ENCODE assay signal across 8 cellular contexts in the genomic region with DNA sequence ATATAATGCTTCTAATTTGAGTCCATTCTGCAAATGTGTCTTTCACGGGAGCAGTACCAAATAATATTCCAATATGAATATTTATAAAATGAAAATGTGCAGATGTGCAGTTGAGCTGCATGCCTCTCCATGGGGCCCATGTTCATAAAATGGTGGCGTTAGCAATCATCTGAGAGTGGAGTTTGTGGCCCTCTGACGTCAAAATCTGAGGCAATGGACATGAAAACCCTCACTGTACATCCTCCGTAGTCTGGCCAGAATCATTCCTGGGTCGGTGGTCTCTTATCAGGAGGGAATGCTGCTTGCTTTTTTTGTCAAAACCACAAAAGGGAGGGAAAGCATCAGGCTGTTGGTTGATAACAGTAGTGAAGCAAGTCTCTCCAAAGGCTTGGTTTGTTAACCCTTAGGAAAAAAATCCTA. TPM values are rescaled to one million over a fixed set of nuclear protein-coding genes. Genes with fewer than 3 reads are reported as not detected.
"Had no signal": no experiment of that assay in that cellular context is flagged by ENCODE, and none has a peak within 500 bp of the region (broad histone marks: within the 10 kb centered on the region; RNA-seq: fewer than 3 reads in every experiment).

No MANE protein-coding gene starts in this region.

RNA-seq across cellular contexts. Expression of a gene that starts 5.2 kb away (rescaled TPM):
- total RNA-seq: osteoblast had no signal
- polyA plus RNA-seq: cardiac muscle cell, fibroblast of lung, hepatocyte, lung, neural cell, SK-N-SH, thymus had no signal
